ENCODE assay signal across 1 cellular context in genomic region chr14:21269252-21270046, GRCh38.
TF ChIP-seq lines count a peak whose summit lies in the region.

TSS of gene HNRNPC (minus strand) at chr14:21269442. CDS start at chr14:21234193, 35,249 bp downstream.

TF ChIP-seq in HepG2, 621 proteins besides CTCF, POLR2A, EP300 and RAD21 (continued from another document and continues in another):
- TF ChIP-seq ZBTB40 (IDR thresholded peaks at IDR 0.05) (peak; percentile 61), ZBTB40 (CRISPR knock-in tag; IDR thresholded peaks at IDR 0.05) (peak; percentile 71; the same call in 1 of the 2 replicates), KMT2A (CRISPR knock-in tag; IDR thresholded peaks at IDR 0.05) (peak; percentile 77; the same call in 1 of the 2 replicates), ZNF234 (CRISPR knock-in tag; conservative IDR thresholded peaks at IDR 0.05) (no peak), TEAD3 (CRISPR knock-in tag; optimal IDR thresholded peaks at IDR 0.05; ENCODE audit: borderline replicate concordance) (no peak), ZNF274 (CRISPR knock-in tag; IDR thresholded peaks at IDR 0.05) (peak; percentile 88; the same call in 1 of the 2 replicates), HNRNPL (IDR thresholded peaks at IDR 0.05; ENCODE audit: low read depth, low read length) (0 out of 2 replicates have a peak, but pooled peaks have one; percentile 68), ZBTB21 (CRISPR knock-in tag; IDR thresholded peaks at IDR 0.05) (no peak), ZFP62 (CRISPR knock-in tag; IDR thresholded peaks at IDR 0.05) (no peak), KDM5B (CRISPR knock-in tag; IDR thresholded peaks at IDR 0.05; ENCODE audit: borderline replicate concordance) (peak; percentile 98), NR2F2 (IDR thresholded peaks at IDR 0.05; ENCODE audit: borderline replicate concordance, low read depth) (peak; percentile 66; the same call in 1 of the 2 replicates), RFX1 (IDR thresholded peaks at IDR 0.05) (no peak; the same call in 1 of the 2 replicates), ZNF230 (CRISPR knock-in tag; IDR thresholded peaks at IDR 0.05) (no peak; the same call in none of the 2 replicates), ZNF766 (CRISPR knock-in tag; IDR thresholded peaks at IDR 0.05; ENCODE audit: borderline replicate concordance) (no peak; the same call in none of the 2 replicates), REL (CRISPR knock-in tag; conservative IDR thresholded peaks at IDR 0.05) (no peak), ATAD3A (CRISPR knock-in tag; IDR thresholded peaks at IDR 0.05) (no peak), REST (IDR thresholded peaks at IDR 0.05; ENCODE audit: borderline replicate concordance in 1 of 2, low read depth in 1 of 2, low read length in 2 of 2) (peak in 1 of 2 experiments; percentile 81; a peak in 2 of 4 replicates), CAMTA2 (CRISPR knock-in tag; IDR thresholded peaks at IDR 0.05; ENCODE audit: borderline replicate concordance) (peak; percentile 77; the same call in 1 of the 2 replicates), ZNF205 (CRISPR knock-in tag; IDR thresholded peaks at IDR 0.05) (peak; percentile 70), SMAD3 (CRISPR knock-in tag; IDR thresholded peaks at IDR 0.05) (peak; percentile 84; the same call in 1 of the 2 replicates), ZNF333 (CRISPR knock-in tag; IDR thresholded peaks at IDR 0.05; ENCODE audit: borderline replicate concordance) (peak; percentile 80; the same call in 1 of the 2 replicates), DZIP1 (CRISPR knock-in tag; IDR thresholded peaks at IDR 0.05) (no peak), PHF5A (CRISPR knock-in tag; IDR thresholded peaks at IDR 0.05; ENCODE audit: low read depth, unreplicated experiment) (peak; percentile 47), ZNF318 (CRISPR knock-in tag; IDR thresholded peaks at IDR 0.05) (peak; percentile 92; the same call in 1 of the 2 replicates), ZNF510 (CRISPR knock-in tag; IDR thresholded peaks at IDR 0.05; ENCODE audit: low read depth) (peak; percentile 71; the same call in 1 of the 2 replicates), SMARCC2 (IDR thresholded peaks at IDR 0.05) (no peak), ZNF781 (CRISPR knock-in tag; IDR thresholded peaks at IDR 0.05; ENCODE audit: borderline replicate concordance, not compliant biosample characterization) (peak; percentile 73), CEBPG (CRISPR knock-in tag; IDR thresholded peaks at IDR 0.05) (peak; percentile 76), ZNF331 (CRISPR knock-in tag; IDR thresholded peaks at IDR 0.05) (peak; percentile 78), ZMAT5 (CRISPR knock-in tag; IDR thresholded peaks at IDR 0.05; ENCODE audit: borderline replicate concordance, low read depth) (no peak), ZSCAN29 (CRISPR knock-in tag; conservative IDR thresholded peaks at IDR 0.05) (no peak; the same call in 1 of the 2 replicates), PTBP1 (IDR thresholded peaks at IDR 0.05; ENCODE audit: low read depth, low read length, poor library complexity, severe bottlenecking) (no peak), CBFB (CRISPR knock-in tag; IDR thresholded peaks at IDR 0.05) (peak; percentile 27), MED8 (CRISPR knock-in tag; IDR thresholded peaks at IDR 0.05; ENCODE audit: insufficient replicate concordance) (no peak), ERF (CRISPR knock-in tag; IDR thresholded peaks at IDR 0.05) (peak; percentile 80)
